In genomic region chr19:58543826-58544590, GRCh38 we compare ENCODE assay signal across 1 cellular context.
TF ChIP-seq lines count a peak whose summit lies in the region.

TSS of gene TRIM28 (plus strand) at chr19:58544064. CDS start at chr19:58544758, 694 bp downstream.

TF ChIP-seq in HepG2, 621 proteins besides CTCF, POLR2A, EP300 and RAD21 (continued from another document and continues in another):
- TF ChIP-seq SCMH1 (CRISPR knock-in tag; IDR thresholded peaks at IDR 0.05; ENCODE audit: borderline replicate concordance) (no peak), TRAFD1 (CRISPR knock-in tag; IDR thresholded peaks at IDR 0.05; ENCODE audit: borderline replicate concordance) (no peak), FIP1L1 (IDR thresholded peaks at IDR 0.05; ENCODE audit: borderline replicate concordance, insufficient read depth, low read depth, low read length) (no peak), ZNF761 (CRISPR knock-in tag; conservative IDR thresholded peaks at IDR 0.05) (peak; percentile 93; the same call in 1 of the 2 replicates), ZNF782 (CRISPR knock-in tag; IDR thresholded peaks at IDR 0.05; ENCODE audit: borderline replicate concordance) (no peak; the same call in 1 of the 2 replicates), ATRX (CRISPR knock-in tag; IDR thresholded peaks at IDR 0.05; ENCODE audit: borderline replicate concordance) (no peak), ZNF460 (CRISPR knock-in tag; IDR thresholded peaks at IDR 0.05; ENCODE audit: borderline replicate concordance) (no peak), ZNF746 (CRISPR knock-in tag; IDR thresholded peaks at IDR 0.05) (peak; percentile 48; the same call in 1 of the 2 replicates), CBX1 (IDR thresholded peaks at IDR 0.05; ENCODE audit: low read depth) (peak; percentile 77), ZNF691 (CRISPR knock-in tag; IDR thresholded peaks at IDR 0.05; ENCODE audit: borderline replicate concordance, low read depth) (0 out of 2 replicates have a peak, but pooled peaks have one; percentile 22), HHEX (CRISPR knock-in tag; IDR thresholded peaks at IDR 0.05) (no peak), MED1 (CRISPR knock-in tag; IDR thresholded peaks at IDR 0.05) (peak; percentile 53), ZBTB37 (CRISPR knock-in tag; IDR thresholded peaks at IDR 0.05) (no peak), SALL2 (CRISPR knock-in tag; IDR thresholded peaks at IDR 0.05) (0 out of 2 replicates have a peak, but pooled peaks have one; percentile 24), ZNF589 (CRISPR knock-in tag; conservative IDR thresholded peaks at IDR 0.05) (no peak), ZNF17 (CRISPR knock-in tag; IDR thresholded peaks at IDR 0.05) (no peak), GLI4 (CRISPR knock-in tag; IDR thresholded peaks at IDR 0.05; ENCODE audit: borderline replicate concordance) (no peak), GZF1 (CRISPR knock-in tag; IDR thresholded peaks at IDR 0.05) (no peak), THAP7 (CRISPR knock-in tag; IDR thresholded peaks at IDR 0.05) (peak; percentile 78; the same call in 1 of the 2 replicates), ARID4A (CRISPR knock-in tag; IDR thresholded peaks at IDR 0.05; ENCODE audit: borderline replicate concordance) (peak; percentile 54; the same call in 1 of the 2 replicates), ZNF138 (CRISPR knock-in tag; IDR thresholded peaks at IDR 0.05; ENCODE audit: low read depth) (0 out of 2 replicates have a peak, but pooled peaks have one; percentile 65), ZNF326 (CRISPR knock-in tag; IDR thresholded peaks at IDR 0.05; ENCODE audit: borderline replicate concordance) (no peak), ZNF552 (CRISPR knock-in tag; IDR thresholded peaks at IDR 0.05; ENCODE audit: borderline replicate concordance) (no peak), ZNF224 (CRISPR knock-in tag; IDR thresholded peaks at IDR 0.05) (no peak), ZNF12 (CRISPR knock-in tag; IDR thresholded peaks at IDR 0.05) (no peak), ZBTB3 (CRISPR knock-in tag; IDR thresholded peaks at IDR 0.05; ENCODE audit: borderline replicate concordance, low read depth) (no peak; the same call in 1 of the 2 replicates), U2AF1 (optimal IDR thresholded peaks at IDR 0.05; ENCODE audit: low read depth, low read length) (no peak), ESRRA (CRISPR knock-in tag; IDR thresholded peaks at IDR 0.05; ENCODE audit: low read depth) (no peak), ZNF790 (CRISPR knock-in tag; IDR thresholded peaks at IDR 0.05; ENCODE audit: borderline replicate concordance) (peak; percentile 89; the same call in 1 of the 2 replicates), HDAC6 (IDR thresholded peaks at IDR 0.05; ENCODE audit: low read depth, low read length) (no peak), ZMYM2 (CRISPR knock-in tag; IDR thresholded peaks at IDR 0.05) (no peak), RFX5 (IDR thresholded peaks at IDR 0.05; ENCODE audit: low read depth, low read length) (peak; percentile 67; the same call in 1 of the 2 replicates), ZNF10 (CRISPR knock-in tag; IDR thresholded peaks at IDR 0.05; ENCODE audit: borderline replicate concordance, low read depth) (no peak), CHD4 (IDR thresholded peaks at IDR 0.05; ENCODE audit: borderline replicate concordance, low read length) (no peak), MYNN (CRISPR knock-in tag; IDR thresholded peaks at IDR 0.05; ENCODE audit: low read depth) (no peak), NR0B2 (CRISPR knock-in tag; IDR thresholded peaks at IDR 0.05) (peak; percentile 73), REL (CRISPR knock-in tag; conservative IDR thresholded peaks at IDR 0.05) (no peak; the same call in 1 of the 2 replicates), TCF7L2 (IDR thresholded peaks at IDR 0.05; ENCODE audit: low read depth, low read length) (no peak), KDM1A (CRISPR knock-in tag; IDR thresholded peaks at IDR 0.05) (no peak), ZSCAN25 (CRISPR knock-in tag; IDR thresholded peaks at IDR 0.05) (no peak), ZNF367 (CRISPR knock-in tag; IDR thresholded peaks at IDR 0.05; ENCODE audit: borderline replicate concordance) (no peak)
- TF ChIP-seq, protein P1, sequence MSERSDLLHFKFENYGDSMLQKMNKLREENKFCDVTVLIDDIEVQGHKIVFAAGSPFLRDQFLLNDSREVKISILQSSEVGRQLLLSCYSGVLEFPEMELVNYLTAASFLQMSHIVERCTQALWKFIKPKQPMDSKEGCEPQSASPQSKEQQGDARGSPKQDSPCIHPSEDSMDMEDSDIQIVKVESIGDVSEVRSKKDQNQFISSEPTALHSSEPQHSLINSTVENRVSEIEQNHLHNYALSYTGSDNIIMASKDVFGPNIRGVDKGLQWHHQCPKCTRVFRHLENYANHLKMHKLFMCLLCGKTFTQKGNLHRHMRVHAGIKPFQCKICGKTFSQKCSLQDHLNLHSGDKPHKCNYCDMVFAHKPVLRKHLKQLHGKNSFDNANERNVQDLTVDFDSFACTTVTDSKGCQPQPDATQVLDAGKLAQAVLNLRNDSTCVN (CRISPR knock-in tag; IDR thresholded peaks at IDR 0.05; ENCODE audit: borderline replicate concordance) = no peak
- TF ChIP-seq, protein P2, sequence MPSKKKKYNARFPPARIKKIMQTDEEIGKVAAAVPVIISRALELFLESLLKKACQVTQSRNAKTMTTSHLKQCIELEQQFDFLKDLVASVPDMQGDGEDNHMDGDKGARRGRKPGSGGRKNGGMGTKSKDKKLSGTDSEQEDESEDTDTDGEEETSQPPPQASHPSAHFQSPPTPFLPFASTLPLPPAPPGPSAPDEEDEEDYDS (CRISPR knock-in tag; IDR thresholded peaks at IDR 0.05) = peak; percentile 89
- TF ChIP-seq, protein P3, sequence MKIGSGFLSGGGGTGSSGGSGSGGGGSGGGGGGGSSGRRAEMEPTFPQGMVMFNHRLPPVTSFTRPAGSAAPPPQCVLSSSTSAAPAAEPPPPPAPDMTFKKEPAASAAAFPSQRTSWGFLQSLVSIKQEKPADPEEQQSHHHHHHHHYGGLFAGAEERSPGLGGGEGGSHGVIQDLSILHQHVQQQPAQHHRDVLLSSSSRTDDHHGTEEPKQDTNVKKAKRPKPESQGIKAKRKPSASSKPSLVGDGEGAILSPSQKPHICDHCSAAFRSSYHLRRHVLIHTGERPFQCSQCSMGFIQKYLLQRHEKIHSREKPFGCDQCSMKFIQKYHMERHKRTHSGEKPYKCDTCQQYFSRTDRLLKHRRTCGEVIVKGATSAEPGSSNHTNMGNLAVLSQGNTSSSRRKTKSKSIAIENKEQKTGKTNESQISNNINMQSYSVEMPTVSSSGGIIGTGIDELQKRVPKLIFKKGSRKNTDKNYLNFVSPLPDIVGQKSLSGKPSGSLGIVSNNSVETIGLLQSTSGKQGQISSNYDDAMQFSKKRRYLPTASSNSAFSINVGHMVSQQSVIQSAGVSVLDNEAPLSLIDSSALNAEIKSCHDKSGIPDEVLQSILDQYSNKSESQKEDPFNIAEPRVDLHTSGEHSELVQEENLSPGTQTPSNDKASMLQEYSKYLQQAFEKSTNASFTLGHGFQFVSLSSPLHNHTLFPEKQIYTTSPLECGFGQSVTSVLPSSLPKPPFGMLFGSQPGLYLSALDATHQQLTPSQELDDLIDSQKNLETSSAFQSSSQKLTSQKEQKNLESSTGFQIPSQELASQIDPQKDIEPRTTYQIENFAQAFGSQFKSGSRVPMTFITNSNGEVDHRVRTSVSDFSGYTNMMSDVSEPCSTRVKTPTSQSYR (CRISPR knock-in tag; IDR thresholded peaks at IDR 0.05; ENCODE audit: borderline replicate concordance) = no peak
- TF ChIP-seq, protein P4, sequence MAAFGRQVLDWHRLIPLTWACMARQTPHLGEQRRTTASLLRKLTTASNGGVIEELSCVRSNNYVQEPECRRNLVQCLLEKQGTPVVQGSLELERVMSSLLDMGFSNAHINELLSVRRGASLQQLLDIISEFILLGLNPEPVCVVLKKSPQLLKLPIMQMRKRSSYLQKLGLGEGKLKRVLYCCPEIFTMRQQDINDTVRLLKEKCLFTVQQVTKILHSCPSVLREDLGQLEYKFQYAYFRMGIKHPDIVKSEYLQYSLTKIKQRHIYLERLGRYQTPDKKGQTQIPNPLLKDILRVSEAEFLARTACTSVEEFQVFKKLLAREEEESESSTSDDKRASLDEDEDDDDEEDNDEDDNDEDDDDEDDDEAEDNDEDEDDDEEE (CRISPR knock-in tag; IDR thresholded peaks at IDR 0.05) = no peak
- TF ChIP-seq, protein P5, sequence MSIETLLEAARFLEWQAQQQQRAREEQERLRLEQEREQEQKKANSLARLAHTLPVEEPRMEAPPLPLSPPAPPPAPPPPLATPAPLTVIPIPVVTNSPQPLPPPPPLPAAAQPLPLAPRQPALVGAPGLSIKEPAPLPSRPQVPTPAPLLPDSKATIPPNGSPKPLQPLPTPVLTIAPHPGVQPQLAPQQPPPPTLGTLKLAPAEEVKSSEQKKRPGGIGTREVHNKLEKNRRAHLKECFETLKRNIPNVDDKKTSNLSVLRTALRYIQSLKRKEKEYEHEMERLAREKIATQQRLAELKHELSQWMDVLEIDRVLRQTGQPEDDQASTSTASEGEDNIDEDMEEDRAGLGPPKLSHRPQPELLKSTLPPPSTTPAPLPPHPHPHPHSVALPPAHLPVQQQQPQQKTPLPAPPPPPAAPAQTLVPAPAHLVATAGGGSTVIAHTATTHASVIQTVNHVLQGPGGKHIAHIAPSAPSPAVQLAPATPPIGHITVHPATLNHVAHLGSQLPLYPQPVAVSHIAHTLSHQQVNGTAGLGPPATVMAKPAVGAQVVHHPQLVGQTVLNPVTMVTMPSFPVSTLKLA (IDR thresholded peaks at IDR 0.05) = no peak
